8 cellular contexts compared by ENCODE assay signal in genomic region chr7:149771696-149772235, GRCh38. TPM values are rescaled to one million over a fixed set of nuclear protein-coding genes. Genes with fewer than 3 reads are reported as not detected.
DNase-seq lines count a peak whose midpoint lies in the region; ATAC-seq and TF ChIP-seq lines count a peak whose summit lies in the region.

No MANE protein-coding gene starts in this region.

- H3K27me3 ChIP-seq in ascending aorta: no peaks in the 10 kb centered on the region

- H3K4me1 ChIP-seq in ascending aorta: peaks cover 5 to 10% of the 10 kb centered on the region in 2 donors

- TF ChIP-seq CTCF in GM13976 (IDR thresholded peaks at IDR 0.05; ENCODE audit: borderline replicate concordance, control extremely low read depth, extremely low read depth, insufficient read depth, missing control alignments): no peak
- TF ChIP-seq CTCF in ascending aorta (IDR thresholded peaks at IDR 0.05): no peak

- DNase-seq in GM13976 (ENCODE audit: low spot score): peak; percentile 97
- peak; percentile 87 to 94 (median 92) for DNase-seq in NCI-H1417 (lab: John Stamatoyannopoulos, UW)
- peak; percentile 70 to 86 (median 74) for DNase-seq in T-helper 2 cell
- peak; percentile 68 to 93 for DNase-seq in ascending aorta (ENCODE audit: low spot score in 2 of 2)
- peak; percentile 81 to 83 for DNase-seq in hippocampal formation (lab: John Stamatoyannopoulos, UW)
- peak; percentile 90 for DNase-seq in retina
- DNase-seq in cerebellar nuclear complex (lab: John Stamatoyannopoulos, UW): no peak

- no peaks in the 10 kb centered on the region for H3K36me3 ChIP-seq in ascending aorta

- H3K4me3 ChIP-seq in ascending aorta: peak overlapping the region; percentile 83 to 87

- intact Hi-C loops in ascending aorta (cut with DNase I): loop anchor here (1.0 to 5.0 kb wide), 5 partner anchors 57 to 889 kb away; partner anchors contain the start of genes ATP6V0E2, EZH2 and ZNF862

- no peak overlapping the region for H3K27ac ChIP-seq in ascending aorta

- H3K9me3 ChIP-seq in ascending aorta: no peaks in the 10 kb centered on the region

- in situ Hi-C loops in GM13976 (cut with MboI; ENCODE audit: low sequenced_read_pairs, unreplicated experiment): no loop called here

- peak; percentile 96 for ATAC-seq in HG02759 (IDR thresholded peaks at IDR 0.05; ENCODE audit: unreplicated experiment)

RNA-seq across cellular contexts. Expression of gene ZNF467, which starts 1.6 kb away (rescaled TPM):
- 42.3 TPM for total RNA-seq in ascending aorta

Comparison
In these comparisons a context has a peak if more than half of its experiments do, and no peak if none do; other contexts are left out.
1. DNase-seq: peak in GM13976 (single experiment), NCI-H1417 (3 of 3), T-helper 2 cell (5 of 5), ascending aorta (2 of 2), hippocampal formation (2 of 2) and retina (single experiment); none in cerebellar nuclear complex (0 of 2).